ENCODE assay signal across 16 cellular contexts in genomic region chr1:205268846-205269680, GRCh38.
"Had no signal": no experiment of that assay in that cellular context is flagged by ENCODE, and none has a peak within 500 bp of the region (broad histone marks: within the 10 kb centered on the region; RNA-seq: fewer than 3 reads in every experiment).

No MANE protein-coding gene starts in this region.

- DNase-seq: activated CD4-positive, alpha-beta T cell treated with anti-CD3 and anti-CD28 coated beads for 4 hours; activated CD8-positive, alpha-beta memory T cell treated with anti-CD3 and anti-CD28 coated beads, Interleukin-2, amount 50 U/mL, for 48 hours; activated CD8-positive, alpha-beta T cell treated with anti-CD3 and anti-CD28 coated beads, Interleukin-2, amount 10 ng/mL, durations not matched to agents 7 days and 5 days; activated naive CD4-positive, alpha-beta T cell treated with anti-CD3 and anti-CD28 coated beads, Interleukin-2, amount 50 U/mL, for 16 hours; activated T-cell treated with anti-CD3 and anti-CD28 coated beads, Interleukin-2, amount 50 U/mL, for 1 hour; anterior cingulate cortex; MG63; NCI-H1105 treated with DMSO at 0.1 percent for 48 hours; NCI-H1436 treated with DMSO at 0.1 percent for 48 hours; NCI-H187; NCI-H2081; NCI-H446; NCI-H524; PC-3; SHP77 treated with DMSO at 0.1 percent for 48 hours had no signal

- H3K9me3 ChIP-seq: MG63 had no signal

- H3K36me3 ChIP-seq: MG63 had no signal

- ATAC-seq: activated CD4-positive, CD25-positive, alpha-beta regulatory T cell treated with anti-CD3 and anti-CD28 coated beads, Interleukin-2, amount 50 U/mL, for 24 hours; activated CD8-positive, alpha-beta T cell treated with anti-CD3 and anti-CD28 coated beads, Interleukin-2, amount 10 ng/mL, durations not matched to agents 7 days and 5 days; PC-3 had no signal

- H3K27me3 ChIP-seq: MG63 had no signal

- H3K4me3 ChIP-seq: MG63 had no signal
